Comparison of ENCODE assay signal across 17 cellular contexts in genomic region chr10:58439632-58440364, GRCh38. TPM values are rescaled to one million over a fixed set of nuclear protein-coding genes. Genes with fewer than 3 reads are reported as not detected.
DNase-seq lines count a peak whose midpoint lies in the region; ATAC-seq and TF ChIP-seq lines count a peak whose summit lies in the region.
"Had no signal": no experiment of that assay in that cellular context is flagged by ENCODE, and none has a peak within 500 bp of the region (broad histone marks: within the 10 kb centered on the region; RNA-seq: fewer than 3 reads in every experiment).

No MANE protein-coding gene starts in this region.

- H3K4me3 Mint-ChIP-seq in osteocyte (ENCODE audit: unreplicated experiment): no peak overlapping the region

- intact Hi-C loops in body of pancreas (cut with DNase I): no loop called here

- TF ChIP-seq CTCF in RWPE2 (IDR thresholded peaks at IDR 0.05; ENCODE audit: poor library complexity, severe bottlenecking) (no peak), body of pancreas (IDR thresholded peaks at IDR 0.05) (no peak), osteocyte (IDR thresholded peaks at IDR 0.05) (no peak)

- TF ChIP-seq POLR2A in body of pancreas (IDR thresholded peaks at IDR 0.05): no peak

- peaks cover 53% of the 10 kb centered on the region for H3K4me1 ChIP-seq in RWPE2 (ENCODE audit: insufficient read depth, poor library complexity, severe bottlenecking)
- H3K4me1 ChIP-seq in body of pancreas: no peaks in the 10 kb centered on the region
- H3K4me1 ChIP-seq: HAP-1 had no signal

- peaks cover 19% of the 10 kb centered on the region for H3K9me3 Mint-ChIP-seq in osteocyte (ENCODE audit: unreplicated experiment)

- H3K9me3 ChIP-seq in RWPE2 (ENCODE audit: severe bottlenecking): no peaks in the 10 kb centered on the region
- peaks cover 0 to 10% (median 0%) of the 10 kb centered on the region in 3 donors for H3K9me3 ChIP-seq in body of pancreas
- H3K9me3 ChIP-seq: HAP-1, SJSA1 had no signal

- H3K27me3 ChIP-seq in RWPE2 (ENCODE audit: insufficient read depth, poor library complexity, severe bottlenecking) (no peaks in the 10 kb centered on the region), body of pancreas (no peaks in the 10 kb centered on the region)
- H3K27me3 ChIP-seq: SJSA1 had no signal

- H3K4me3 ChIP-seq in RWPE2 (ENCODE audit: severe bottlenecking) (no peak overlapping the region), body of pancreas (no peak overlapping the region)
- H3K4me3 ChIP-seq: HAP-1, SJSA1 had no signal

- H3K27ac Mint-ChIP-seq in osteocyte (ENCODE audit: unreplicated experiment): no peak overlapping the region

- H3K4me1 Mint-ChIP-seq in osteocyte (ENCODE audit: unreplicated experiment): peaks cover 55% of the 10 kb centered on the region

- H3K27me3 Mint-ChIP-seq in osteocyte (ENCODE audit: unreplicated experiment): no peaks in the 10 kb centered on the region

- DNase-seq in SIG-M5 treated with dmso at 0.1 percent for 504 hours (lab: John Stamatoyannopoulos, UW; ENCODE audit: unreplicated experiment) (peak; percentile 5), SIG-M5 (lab: John Stamatoyannopoulos, UW) (no peak), RWPE2 (ENCODE audit: low spot score) (no peak), epithelial cell of prostate (ENCODE audit: low read depth, low spot score) (no peak), body of pancreas (no peak), NCI-H345 (lab: John Stamatoyannopoulos, UW) (no peak), 8988T (no peak), osteocyte (ENCODE audit: extremely low spot score, unreplicated experiment) (no peak)
- DNase-seq: COR-L47, DMS79, KBM-7, NCI-H1930, NCI-H2171, NCI-H82 had no signal

- peaks cover 7% of the 10 kb centered on the region for H3K36me3 Mint-ChIP-seq in osteocyte (ENCODE audit: unreplicated experiment)

- H3K27ac ChIP-seq in RWPE2 (ENCODE audit: poor library complexity, severe bottlenecking) (peak overlapping the region; percentile 98), epithelial cell of prostate (peak overlapping the region; percentile 80), body of pancreas (no peak overlapping the region)
- H3K27ac ChIP-seq: C4-2B had no signal

- H3K36me3 ChIP-seq in RWPE2 (ENCODE audit: low read depth): no peaks in the 10 kb centered on the region
- no peaks in the 10 kb centered on the region for H3K36me3 ChIP-seq in body of pancreas (replicated peaks in 1 of 2; ENCODE audit: insufficient read depth in 1 of 2, low read depth in 2 of 2)
- H3K36me3 ChIP-seq: HAP-1, SJSA1 had no signal

- ATAC-seq in RWPE2 (ENCODE audit: low read depth): no peak
- no peak for ATAC-seq in body of pancreas

- 79 to 83% methylated on average over 5 of the region's 5 CpGs for WGBS in body of pancreas, 2 donors

RNA-seq across cellular contexts. Expression of gene TFAM, which starts 54.6 kb away (rescaled TPM):
- 10 to 100 TPM in 1 of 2 donors, 1 to 10 TPM in 1; 2.6 to 10.1 TPM for total RNA-seq in body of pancreas
- 19.6 and 22.3 TPM in 2 replicates for total RNA-seq in osteocyte

Comparison
In these comparisons a context has a peak if more than half of its experiments do, and no peak if none do; other contexts are left out.
1. H3K27ac ChIP-seq: peak in RWPE2 (single experiment) and epithelial cell of prostate (single experiment); none in body of pancreas (0 of 4).